8 cellular contexts compared by ENCODE assay signal in the genomic region with DNA sequence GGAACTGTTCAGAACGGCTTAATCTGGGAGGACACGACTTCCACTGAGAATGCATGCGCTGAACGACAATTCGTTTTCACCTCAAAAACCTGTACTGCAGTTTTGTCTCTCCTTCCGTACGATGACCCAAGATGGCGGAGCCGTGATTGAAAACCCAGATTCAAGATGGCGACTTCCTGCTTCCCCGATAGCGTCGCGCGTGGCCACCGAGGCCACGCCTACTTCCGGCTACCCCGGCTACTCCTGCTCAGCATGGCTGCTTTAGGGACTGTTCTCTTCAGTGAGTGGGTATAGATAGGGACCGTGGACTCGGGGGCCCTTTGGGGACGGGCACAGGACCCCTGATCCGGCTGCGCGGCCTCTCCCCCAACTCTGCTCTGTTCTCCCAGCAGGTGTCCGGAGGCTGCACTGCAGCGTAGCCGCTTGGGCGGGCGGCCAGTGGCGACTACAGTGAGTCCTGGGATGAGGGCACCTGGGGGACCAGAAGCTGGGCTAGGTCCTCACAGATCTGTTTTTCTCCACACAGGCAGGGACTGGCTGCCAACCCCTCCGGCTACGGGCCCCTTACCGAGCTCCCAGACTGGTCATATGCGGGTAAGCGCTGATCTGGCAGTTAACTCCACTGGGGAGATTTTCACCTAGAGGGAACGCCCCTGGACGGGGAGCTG. TPM values are rescaled to one million over a fixed set of nuclear protein-coding genes. Genes with fewer than 3 reads are reported as not detected.
DNase-seq lines count a peak whose midpoint lies in the region; ATAC-seq and TF ChIP-seq lines count a peak whose summit lies in the region.

Gene MRPL52, plus strand, starts transcription at position 227 of the 668 bp plus-strand sequence. Its CDS starts 26 bp downstream, at position 253.

- H3K27me3 Mint-ChIP-seq in natural killer cell treated with Interleukin-12 subunit alpha and Interleukin-12 subunit beta and Interleukin-15 and Interleukin-18, amount 100 ng/mL, for 72 hours, result peaks cover 5 to 8% of the 10 kb centered on the region in 2 donors

- H3K4me2 ChIP-seq in DND-41 (ENCODE audit: insufficient read depth, low read length) (peak within 1 kb of the TSS; percentile 63), fibroblast of lung (ENCODE audit: extremely low read depth, insufficient read depth, low read length) (peak within 1 kb of the TSS; percentile 89)

- peak within 1 kb of the TSS; percentile 87 to 98 for H3K27ac Mint-ChIP-seq in natural killer cell treated with Interleukin-12 subunit alpha and Interleukin-12 subunit beta and Interleukin-15 and Interleukin-18, amount 100 ng/mL, for 72 hours

- DNase-seq in DND-41, result peak; percentile 93
- DNase-seq in Kasumi-1 (lab: John Stamatoyannopoulos, UW), result peak; percentile 90 to 94
- peak; percentile 93 for DNase-seq in RKO (ENCODE audit: low spot score)
- peak; percentile 81 to 84 for DNase-seq in activated T-helper 1 cell treated with anti-CD3 and anti-CD28 coated beads, Interleukin-2, amount 50 U/mL, for 16 hours (ENCODE audit: low read depth in 1 of 2, low spot score in 1 of 2)
- peak; percentile 84 to 87 for DNase-seq in fibroblast of lung (ENCODE audit: low read depth in 2 of 2)
- peak; percentile 87 for DNase-seq in natural killer cell treated with Interleukin-12 subunit alpha and Interleukin-12 subunit beta and Interleukin-15 and Interleukin-18, amount 100 ng/mL, for 72 hours (ENCODE audit: low spot score)
- DNase-seq in stimulated activated naive CD8-positive, alpha-beta T cell treated with anti-CD3 and anti-CD28 coated beads, Interleukin-15, Interleukin-2, amounts not matched to agents 100 U/mL and 50 U/mL, for 24 hours, result peak; percentile 89

- peaks cover 39% of the 10 kb centered on the region for H3K4me1 ChIP-seq in DND-41 (ENCODE audit: insufficient read depth, low read length)
- H3K4me1 ChIP-seq in fibroblast of lung (ENCODE audit: control insufficient read depth, extremely low read depth, insufficient read depth, low read length), result peaks cover 2% of the 10 kb centered on the region

- no peaks in the 10 kb centered on the region for H3K9me3 ChIP-seq in DND-41 (ENCODE audit: insufficient read depth, low read length, severe bottlenecking)
- no peaks in the 10 kb centered on the region for H3K9me3 ChIP-seq in fibroblast of lung (ENCODE audit: control insufficient read depth, insufficient read depth, low read depth, low read length)

- H3K36me3 ChIP-seq in DND-41 (ENCODE audit: insufficient read depth, low read length), result peaks cover 31% of the 10 kb centered on the region
- no peaks in the 10 kb centered on the region for H3K36me3 ChIP-seq in fibroblast of lung (ENCODE audit: control insufficient read depth, insufficient read depth, low read length)

- H3K4me3 ChIP-seq in DND-41 (ENCODE audit: low read depth in 1 of 2, low read length in 2 of 2), result peak within 1 kb of the TSS; percentile 92 to 93
- H3K4me3 ChIP-seq in fibroblast of lung (replicated peaks in 1 of 4; ENCODE audit: control extremely low read depth in 1 of 4, insufficient read depth in 1 of 4, low read depth in 3 of 4, low read length in 4 of 4), result peak within 1 kb of the TSS; percentile 75 to 92 (median 84)

- H3K9ac ChIP-seq in DND-41 (ENCODE audit: low read depth, low read length) (peak within 1 kb of the TSS; percentile 96), fibroblast of lung (ENCODE audit: insufficient read depth, low read length) (peak within 1 kb of the TSS; percentile 87)

- H2AFZ ChIP-seq in DND-41 (ENCODE audit: low read depth, low read length) (peak within 1 kb of the TSS; percentile 97), fibroblast of lung (ENCODE audit: low read length) (peak within 1 kb of the TSS; percentile 48)

- peak; percentile 4 for TF ChIP-seq CTCF in DND-41 (IDR thresholded peaks at IDR 0.05; ENCODE audit: borderline replicate concordance, extremely low read depth, low read length, poor library complexity, severe bottlenecking)
- TF ChIP-seq CTCF in fibroblast of lung (conservative IDR thresholded peaks at IDR 0.05 in 1 of 2, IDR thresholded peaks at IDR 0.05 in 1 of 2; ENCODE audit: low read depth in 1 of 2, low read length in 2 of 2), result no peak

- H3K27ac ChIP-seq in DND-41 (ENCODE audit: low read length), result peak within 1 kb of the TSS; percentile 90
- peak within 1 kb of the TSS; percentile 86 for H3K27ac ChIP-seq in fibroblast of lung (ENCODE audit: insufficient read depth, low read length)

- H3K27me3 ChIP-seq in DND-41 (ENCODE audit: insufficient read depth, low read length, poor library complexity) (no peaks in the 10 kb centered on the region), fibroblast of lung (ENCODE audit: control insufficient read depth, insufficient read depth, low read length) (no peaks in the 10 kb centered on the region)

- H4K20me1 ChIP-seq in DND-41 (ENCODE audit: insufficient read depth, low read length) (no peaks in the 10 kb centered on the region), fibroblast of lung (ENCODE audit: control insufficient read depth, extremely low read depth, insufficient read depth, low read length) (no peaks in the 10 kb centered on the region)

- ATAC-seq in DND-41 (ENCODE audit: insufficient read depth, low read depth) (peak; percentile 92), GM21786 (IDR thresholded peaks at IDR 0.05; ENCODE audit: unreplicated experiment) (peak; percentile 85)
- ATAC-seq in natural killer cell treated with Interleukin-12 subunit alpha and Interleukin-12 subunit beta and Interleukin-15 and Interleukin-18, amount 100 ng/mL, for 72 hours, result peak; percentile 97
- ATAC-seq in stimulated activated naive CD8-positive, alpha-beta T cell treated with anti-CD3 and anti-CD28 coated beads, Interleukin-15, Interleukin-2, amounts not matched to agents 100 U/mL and 50 U/mL, for 24 hours, result peak; percentile 95

- peak within 1 kb of the TSS; percentile 81 for H3K4me3 Mint-ChIP-seq in natural killer cell treated with Interleukin-12 subunit alpha and Interleukin-12 subunit beta and Interleukin-15 and Interleukin-18, amount 100 ng/mL, for 72 hours

- H3K36me3 Mint-ChIP-seq in natural killer cell treated with Interleukin-12 subunit alpha and Interleukin-12 subunit beta and Interleukin-15 and Interleukin-18, amount 100 ng/mL, for 72 hours, result peaks cover 9% of the 10 kb centered on the region

- peaks cover 26 to 33% of the 10 kb centered on the region in 2 donors for H3K4me1 Mint-ChIP-seq in natural killer cell treated with Interleukin-12 subunit alpha and Interleukin-12 subunit beta and Interleukin-15 and Interleukin-18, amount 100 ng/mL, for 72 hours (ENCODE audit: low read depth in 2 of 2)

- H3K9me3 Mint-ChIP-seq in natural killer cell treated with Interleukin-12 subunit alpha and Interleukin-12 subunit beta and Interleukin-15 and Interleukin-18, amount 100 ng/mL, for 72 hours, result no peaks in the 10 kb centered on the region

- H3K79me2 ChIP-seq in DND-41 (ENCODE audit: insufficient read depth, low read length) (peaks cover 18% of the 10 kb centered on the region), fibroblast of lung (ENCODE audit: control insufficient read depth, insufficient read depth, low read length) (peaks cover 17% of the 10 kb centered on the region)

RNA-seq across cellular contexts. Expression of gene MRPL52, which starts in this region (rescaled TPM):
- 40.8 and 50.5 TPM in 2 replicates for total RNA-seq in fibroblast of lung
- polyA plus RNA-seq in fibroblast of lung, result 38.0 and 44.1 TPM in 2 replicates
- polyA plus RNA-seq in fibroblast of lung (2012), result 145 and 212 TPM in 2 replicates
- polyA minus RNA-seq in fibroblast of lung (ENCODE audit: low replicate concordance), result 2.2 and 32.5 TPM in 2 replicates
- total RNA-seq in natural killer cell treated with Interleukin-12 subunit alpha and Interleukin-12 subunit beta and Interleukin-15 and Interleukin-18, amount 100 ng/mL, for 72 hours, result 100 to 1,000 TPM; 116 to 134 TPM

Comparison
In these comparisons a context has a peak if more than half of its experiments do, and no peak if none do; other contexts are left out.
1. Peak in every context shown above with its lines: DNase-seq, ATAC-seq, H3K4me3 ChIP-seq and H3K27ac ChIP-seq.